Comparison of ENCODE assay signal across 10 cellular contexts in the genomic region with DNA sequence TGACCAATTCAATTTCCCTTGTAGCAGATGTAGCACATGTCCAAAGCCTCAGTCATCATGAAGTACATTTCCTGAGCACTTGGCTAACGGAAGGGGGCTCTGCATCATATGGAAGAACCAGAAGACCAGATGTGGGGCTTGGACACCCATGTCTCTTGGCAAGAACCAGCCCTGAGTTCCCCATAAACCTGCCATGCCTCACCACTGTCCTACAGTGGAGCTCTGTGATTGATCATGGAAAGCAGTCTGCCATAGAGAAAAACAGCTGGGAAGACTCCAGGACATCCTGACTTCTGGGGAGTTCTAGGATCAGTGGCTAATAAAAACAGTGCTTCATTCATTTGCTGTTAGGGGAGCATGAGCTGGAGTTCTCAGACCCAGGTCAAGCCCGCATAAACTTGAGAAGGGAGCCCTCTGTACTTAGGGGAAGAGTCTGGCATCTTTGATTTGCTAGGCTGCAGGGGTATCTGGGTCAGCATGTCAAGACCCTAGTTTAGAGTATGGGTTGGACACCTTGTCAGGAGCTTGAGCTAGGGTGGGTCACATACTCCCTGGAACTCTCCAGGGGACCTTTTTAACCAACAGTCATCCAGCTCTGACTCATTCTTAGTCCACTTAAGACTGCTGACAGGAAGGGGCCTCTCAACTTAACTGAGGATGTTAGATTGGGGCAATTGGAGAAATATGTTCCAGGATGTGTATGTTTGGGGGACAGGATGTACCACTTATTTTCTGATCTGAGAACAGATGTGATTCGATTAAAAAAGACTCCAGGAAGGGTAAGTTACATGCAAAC. TPM values are rescaled to one million over a fixed set of nuclear protein-coding genes. Genes with fewer than 3 reads are reported as not detected.
DNase-seq lines count a peak whose midpoint lies in the region; ATAC-seq, FAIRE-seq and TF ChIP-seq lines count a peak whose summit lies in the region.
"Had no signal": no experiment of that assay in that cellular context is flagged by ENCODE, and none has a peak within 500 bp of the region (broad histone marks: within the 10 kb centered on the region; RNA-seq: fewer than 3 reads in every experiment).

No MANE protein-coding gene starts in this region.

- H3K4me1 ChIP-seq in fibroblast of lung (ENCODE audit: control insufficient read depth, extremely low read depth, insufficient read depth, low read length) (peaks cover 9% of the 10 kb centered on the region), smooth muscle cell (ENCODE audit: low read depth) (peaks cover 4% of the 10 kb centered on the region)

- H3K9ac ChIP-seq in fibroblast of lung (ENCODE audit: insufficient read depth, low read length), result no peak overlapping the region
- no peak overlapping the region for H3K9ac ChIP-seq in smooth muscle cell (ENCODE audit: low read depth)

- H3K27me3 ChIP-seq in fibroblast of lung (ENCODE audit: control insufficient read depth, insufficient read depth, low read length), result no peaks in the 10 kb centered on the region
- no peaks in the 10 kb centered on the region for H3K27me3 ChIP-seq in smooth muscle cell (ENCODE audit: low read depth)

- H3K79me2 ChIP-seq in fibroblast of lung (ENCODE audit: control insufficient read depth, insufficient read depth, low read length), result no peaks in the 10 kb centered on the region
- H3K79me2 ChIP-seq in smooth muscle cell (ENCODE audit: low read depth), result no peaks in the 10 kb centered on the region

- DNase-seq in H4 (ENCODE audit: low spot score) (peak; percentile 43), RCC 7860 (ENCODE audit: low spot score) (peak; percentile 56), fibroblast of lung (ENCODE audit: low read depth in 2 of 2) (peak; percentile 71 to 79), smooth muscle cell (lab: John Stamatoyannopoulos, UW; ENCODE audit: unreplicated experiment) (no peak), NCI-H2107 treated with DMSO at 0.1 percent for 48 hours (lab: John Stamatoyannopoulos, UW; ENCODE audit: unreplicated experiment) (no peak), NCI-H526 treated with DMSO at 0.1 percent for 48 hours (lab: John Stamatoyannopoulos, UW) (no peak)
- DNase-seq: NCI-H2029 had no signal

- H3K4me2 ChIP-seq in fibroblast of lung (ENCODE audit: extremely low read depth, insufficient read depth, low read length), result no peak overlapping the region
- H3K4me2 ChIP-seq in smooth muscle cell, result peak overlapping the region; percentile 54

- 65% methylated on average over 3 of the region's 3 CpGs for WGBS in smooth muscle cell (ENCODE audit: low lambda C conversion rate)

- TF ChIP-seq CTCF in fibroblast of lung (conservative IDR thresholded peaks at IDR 0.05 in 1 of 2, IDR thresholded peaks at IDR 0.05 in 1 of 2; ENCODE audit: low read depth in 1 of 2, low read length in 2 of 2) (no peak), smooth muscle cell (IDR thresholded peaks at IDR 0.05; ENCODE audit: borderline replicate concordance, insufficient read depth, poor library complexity, severe bottlenecking) (no peak)

- H4K20me1 ChIP-seq in fibroblast of lung (ENCODE audit: control insufficient read depth, extremely low read depth, insufficient read depth, low read length), result no peaks in the 10 kb centered on the region
- no peaks in the 10 kb centered on the region for H4K20me1 ChIP-seq in smooth muscle cell (ENCODE audit: low read depth)

- H3K4me3 ChIP-seq in fibroblast of lung (replicated peaks in 1 of 4; ENCODE audit: control extremely low read depth in 1 of 4, insufficient read depth in 1 of 4, low read depth in 3 of 4, low read length in 4 of 4) (no peak overlapping the region), smooth muscle cell (no peak overlapping the region)
- H3K4me3 ChIP-seq: SK-N-MC had no signal

- H2AFZ ChIP-seq in fibroblast of lung (ENCODE audit: low read length) (no peak overlapping the region), smooth muscle cell (ENCODE audit: low read depth) (no peak overlapping the region)

- H3F3A ChIP-seq in smooth muscle cell (ENCODE audit: low read depth), result no peaks in the 10 kb centered on the region

- peak; percentile 7 for FAIRE-seq in RCC 7860 (lab: Jason Lieb, UNC)

- H3K27ac ChIP-seq in fibroblast of lung (ENCODE audit: insufficient read depth, low read length) (peak overlapping the region; percentile 45), smooth muscle cell (ENCODE audit: low read depth) (peak overlapping the region; percentile 61)
- H3K27ac ChIP-seq: HL-60, SK-N-MC had no signal

- no peaks in the 10 kb centered on the region for H3K36me3 ChIP-seq in fibroblast of lung (ENCODE audit: control insufficient read depth, insufficient read depth, low read length)
- no peaks in the 10 kb centered on the region for H3K36me3 ChIP-seq in smooth muscle cell (ENCODE audit: low read depth)

- no peaks in the 10 kb centered on the region for H3K9me3 ChIP-seq in fibroblast of lung (ENCODE audit: control insufficient read depth, insufficient read depth, low read depth, low read length)
- H3K9me3 ChIP-seq in smooth muscle cell (replicated peaks; ENCODE audit: low read depth), result no peaks in the 10 kb centered on the region

- ATAC-seq in HG03565 (IDR thresholded peaks at IDR 0.05; ENCODE audit: unreplicated experiment), result no peak

RNA-seq across cellular contexts. Expression of a gene that starts 26.3 kb away (rescaled TPM):
- total RNA-seq in H4 (2014; rRNA removed; shearing (Covaris generic)), result 28.2 and 29.7 TPM in 2 replicates
- total RNA-seq in fibroblast of lung, result 69.6 and 131 TPM in 2 replicates
- 155 and 252 TPM in 2 replicates for polyA plus RNA-seq in fibroblast of lung
- 107 and 217 TPM in 2 replicates for polyA plus RNA-seq in fibroblast of lung (2012)
- 254 and 398 TPM in 2 replicates for polyA minus RNA-seq in fibroblast of lung (ENCODE audit: low replicate concordance)
- 32.0 and 35.6 TPM in 2 replicates for total RNA-seq in smooth muscle cell
- 17.2 and 18.2 TPM in 2 replicates for polyA plus RNA-seq in smooth muscle cell

Comparison
In these comparisons a context has a peak if more than half of its experiments do, and no peak if none do; other contexts are left out.
1. DNase-seq: peak in H4 (single experiment), RCC 7860 (single experiment) and fibroblast of lung (2 of 2); none in smooth muscle cell (single experiment), NCI-H2107 treated with DMSO at 0.1 percent for 48 hours (single experiment) and NCI-H526 treated with DMSO at 0.1 percent for 48 hours (single experiment).